1 cellular context compared by ENCODE assay signal in genomic region chr2:127530245-127531132, GRCh38.
TF ChIP-seq lines count a peak whose summit lies in the region.

No MANE protein-coding gene starts in this region.

TF ChIP-seq in GM12878, 131 proteins besides CTCF, POLR2A, EP300 and RAD21:
- TF ChIP-seq ATF7 (IDR thresholded peaks at IDR 0.05; ENCODE audit: low read depth) = no peak
- peak; percentile 71 for TF ChIP-seq PKNOX1 (IDR thresholded peaks at IDR 0.05)
- no peak for TF ChIP-seq ASH2L (IDR thresholded peaks at IDR 0.05; ENCODE audit: borderline replicate concordance, low read depth)
